Comparison of ENCODE assay signal across 8 cellular contexts in the genomic region with DNA sequence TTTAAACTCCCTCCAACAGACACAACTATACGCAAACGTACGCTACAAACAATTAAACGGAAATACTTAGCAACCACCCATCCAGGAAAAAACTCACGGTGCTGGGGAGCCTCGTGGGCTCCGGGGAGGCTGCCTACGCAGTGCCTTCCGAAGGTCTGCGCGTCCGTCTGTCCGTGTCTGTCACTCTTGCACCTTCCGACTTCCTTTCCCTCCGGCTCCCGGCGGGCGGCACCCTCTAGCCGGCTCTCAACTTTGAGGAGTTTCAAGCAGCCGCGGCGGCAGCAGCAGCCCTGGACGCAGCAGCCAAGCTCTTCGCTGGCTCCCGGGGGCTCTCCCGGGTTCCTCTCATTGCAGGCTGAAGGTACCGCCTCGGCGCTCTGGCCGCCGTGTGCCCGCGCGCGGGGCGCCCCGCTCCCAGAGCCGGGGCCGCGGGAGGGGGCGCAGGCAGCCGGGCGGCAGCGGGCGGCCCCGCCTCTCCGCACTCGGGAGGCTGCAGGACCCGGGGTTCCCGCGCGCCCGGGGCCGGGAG. TPM values are rescaled to one million over a fixed set of nuclear protein-coding genes. Genes with fewer than 3 reads are reported as not detected.
DNase-seq lines count a peak whose midpoint lies in the region; ATAC-seq and TF ChIP-seq lines count a peak whose summit lies in the region.

A gene with protein sequence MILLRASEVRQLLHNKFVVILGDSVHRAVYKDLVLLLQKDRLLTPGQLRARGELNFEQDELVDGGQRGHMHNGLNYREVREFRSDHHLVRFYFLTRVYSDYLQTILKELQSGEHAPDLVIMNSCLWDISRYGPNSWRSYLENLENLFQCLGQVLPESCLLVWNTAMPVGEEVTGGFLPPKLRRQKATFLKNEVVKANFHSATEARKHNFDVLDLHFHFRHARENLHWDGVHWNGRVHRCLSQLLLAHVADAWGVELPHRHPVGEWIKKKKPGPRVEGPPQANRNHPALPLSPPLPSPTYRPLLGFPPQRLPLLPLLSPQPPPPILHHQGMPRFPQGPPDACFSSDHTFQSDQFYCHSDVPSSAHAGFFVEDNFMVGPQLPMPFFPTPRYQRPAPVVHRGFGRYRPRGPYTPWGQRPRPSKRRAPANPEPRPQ (plus strand): TSS at position 257 of the 529 bp plus-strand sequence. CDS start 155,443 bp downstream, outside the sequence.

- H3K27me3 Mint-ChIP-seq in naive thymus-derived CD4-positive, alpha-beta T cell, result no peaks in the 10 kb centered on the region

- peak within 1 kb of the TSS; percentile 78 to 96 (median 94) for H3K27ac ChIP-seq in esophagus squamous epithelium
- H3K27ac ChIP-seq in naive thymus-derived CD4-positive, alpha-beta T cell (ENCODE audit: low read depth, low read length), result peak within 1 kb of the TSS; percentile 80

- peak in 1 of 4 donors; percentile 28 for TF ChIP-seq POLR2A in esophagus squamous epithelium (IDR thresholded peaks at IDR 0.05)

- H3K4me3 Mint-ChIP-seq in naive thymus-derived CD4-positive, alpha-beta T cell, result peak within 1 kb of the TSS; percentile 91 to 100 (median 96)

- H3K9ac ChIP-seq in NT2/D1 (ENCODE audit: insufficient read length, low read depth), result peak within 1 kb of the TSS; percentile 74

- POLR2A ChIA-PET in naive thymus-derived CD4-positive, alpha-beta T cell (lab: Charles Lee), result interaction anchor here (0.7 to 5.9 kb wide), 18 partner anchors 10 to 318 kb away, joined by 3 to 58 read pairs (median 6); no protein-coding TSS in a partner anchor

- 1 to 2% methylated on average over 21 of the region's 54 CpGs for WGBS in esophagus squamous epithelium, 2 donors

- peaks cover 44 to 82% (median 73%) of the 10 kb centered on the region in 7 donors for H3K4me1 Mint-ChIP-seq in naive thymus-derived CD4-positive, alpha-beta T cell

- H3K27me3 ChIP-seq in NT2/D1 (ENCODE audit: insufficient read depth, insufficient read length), result peaks cover 31% of the 10 kb centered on the region
- H3K27me3 ChIP-seq in esophagus squamous epithelium, result no peaks in the 10 kb centered on the region
- no peaks in the 10 kb centered on the region for H3K27me3 ChIP-seq in naive thymus-derived CD4-positive, alpha-beta T cell (ENCODE audit: control insufficient read depth in 2 of 2, insufficient read depth in 2 of 2, low read length in 2 of 2)

- H3K36me3 ChIP-seq in NT2/D1 (ENCODE audit: insufficient read depth, insufficient read length, low read length) (peaks cover 6% of the 10 kb centered on the region), esophagus squamous epithelium (no peaks in the 10 kb centered on the region)
- peaks cover 0 to 7% (median 0%) of the 10 kb centered on the region in 3 experiments for H3K36me3 ChIP-seq in naive thymus-derived CD4-positive, alpha-beta T cell (ENCODE audit: control insufficient read depth in 2 of 3, insufficient read depth in 3 of 3, low read length in 3 of 3)

- TF ChIP-seq CTCF in esophagus squamous epithelium (IDR thresholded peaks at IDR 0.05), result peak in 3 of 6 experiments; percentile 17 to 39 (median 17)

- H3K4me1 ChIP-seq in NT2/D1 (ENCODE audit: insufficient read depth, insufficient read length), result peaks cover 2% of the 10 kb centered on the region
- peaks cover 0 to 65% (median 12%) of the 10 kb centered on the region in 3 donors for H3K4me1 ChIP-seq in esophagus squamous epithelium
- peaks cover 38 to 44% of the 10 kb centered on the region in 2 donors for H3K4me1 ChIP-seq in naive thymus-derived CD4-positive, alpha-beta T cell (ENCODE audit: control insufficient read depth in 2 of 2, insufficient read depth in 2 of 2, low read length in 2 of 2)

- H3K9me3 Mint-ChIP-seq in naive thymus-derived CD4-positive, alpha-beta T cell, result peaks cover 0 to 3% (median 0%) of the 10 kb centered on the region in 11 donors

- H3K4me3 ChIP-seq in NT2/D1 (ENCODE audit: insufficient read length, low read depth) (peak within 1 kb of the TSS; percentile 63), esophagus squamous epithelium (peak within 1 kb of the TSS; percentile 70 to 90 (median 83))
- peak within 1 kb of the TSS; percentile 84 for H3K4me3 ChIP-seq in naive thymus-derived CD4-positive, alpha-beta T cell (ENCODE audit: low read length)

- H3K27ac Mint-ChIP-seq in naive thymus-derived CD4-positive, alpha-beta T cell, result peak within 1 kb of the TSS; percentile 87 to 99 (median 96)

- ATAC-seq in HG03139 (IDR thresholded peaks at IDR 0.05; ENCODE audit: unreplicated experiment), result peak; percentile 47
- peak; percentile 71 for ATAC-seq in naive thymus-derived CD4-positive, alpha-beta T cell

- peak; percentile 33 for DNase-seq in NCI-H2227 (lab: John Stamatoyannopoulos, UW; ENCODE audit: unreplicated experiment)
- no peak for DNase-seq in NCI-H2227 treated with DMSO at 0.1 percent for 48 hours (lab: John Stamatoyannopoulos, UW)
- DNase-seq in NT2/D1 (ENCODE audit: low read depth, low spot score), result no peak
- DNase-seq in activated T-cell treated with anti-CD3 and anti-CD28 coated beads for 24 hours (ENCODE audit: low read depth), result peak; percentile 63
- peak; percentile 5 for DNase-seq in esophagus squamous epithelium (lab: John Stamatoyannopoulos, UW)
- DNase-seq in naive thymus-derived CD4-positive, alpha-beta T cell, result peak; percentile 31 to 72 (median 51)
- DNase-seq in stimulated activated naive CD4-positive, alpha-beta T cell (lab: John Stamatoyannopoulos, UW), result peak; percentile 16 to 65 (median 44)

- no peaks in the 10 kb centered on the region for H3K9me3 ChIP-seq in NT2/D1 (ENCODE audit: insufficient read depth, low read length)
- no peaks in the 10 kb centered on the region for H3K9me3 ChIP-seq in esophagus squamous epithelium
- H3K9me3 ChIP-seq in naive thymus-derived CD4-positive, alpha-beta T cell (ENCODE audit: control insufficient read depth in 2 of 3, low read length in 3 of 3), result no peaks in the 10 kb centered on the region

- peaks cover 0 to 13% (median 4%) of the 10 kb centered on the region in 5 donors for H3K36me3 Mint-ChIP-seq in naive thymus-derived CD4-positive, alpha-beta T cell

- CTCF ChIA-PET in naive thymus-derived CD4-positive, alpha-beta T cell (lab: Charles Lee), result interaction anchor here (0.5 to 3.3 kb wide), 11 partner anchors 9 to 607 kb away, joined by 3 to 12 read pairs (median 5); no protein-coding TSS in a partner anchor

- intact Hi-C loops in esophagus squamous epithelium (cut with DNase I), result loop anchor here (5.0 kb wide), 1 partner anchor 228 kb away; no protein-coding TSS in a partner anchor
- intact Hi-C loops in naive thymus-derived CD4-positive, alpha-beta T cell (cut with micrococcal nuclease), result loop anchor here (1.0 to 2.0 kb wide), 9 partner anchors 47 to 329 kb away; no protein-coding TSS in a partner anchor

RNA-seq across cellular contexts. Expression of the gene that starts here (rescaled TPM):
- 1 to 10 TPM in 3 of 4 donors, not detected in 1; 1.2 to 2.5 (median 2.3) TPM for total RNA-seq in esophagus squamous epithelium
- total RNA-seq in naive thymus-derived CD4-positive, alpha-beta T cell, result 10 to 100 TPM; 41.4 to 98.3 (median 70.0) TPM
- 100 to 1,000 TPM; 137 to 147 TPM for polyA plus RNA-seq in naive thymus-derived CD4-positive, alpha-beta T cell

Comparison
In these comparisons a context has a peak if more than half of its experiments do, and no peak if none do; other contexts are left out.
1. RNA of the gene that starts here (total RNA-seq): 41.4 to 98.3 TPM in naive thymus-derived CD4-positive, alpha-beta T cell; 1.2 to 2.5 TPM in esophagus squamous epithelium; every median in the first group is over 10 times any median in the second.
2. DNase-seq: peak in NCI-H2227 (single experiment), activated T-cell treated with anti-CD3 and anti-CD28 coated beads for 24 hours (single experiment), esophagus squamous epithelium (single experiment), naive thymus-derived CD4-positive, alpha-beta T cell (9 of 9) and stimulated activated naive CD4-positive, alpha-beta T cell (6 of 6); none in NCI-H2227 treated with DMSO at 0.1 percent for 48 hours (single experiment) and NT2/D1 (single experiment).
3. Peak in every context shown above with its lines, with median percentiles within 50 percentile points of each other: H3K4me3 ChIP-seq.